Comparison of ENCODE assay signal across 1 cellular context in the genomic region with DNA sequence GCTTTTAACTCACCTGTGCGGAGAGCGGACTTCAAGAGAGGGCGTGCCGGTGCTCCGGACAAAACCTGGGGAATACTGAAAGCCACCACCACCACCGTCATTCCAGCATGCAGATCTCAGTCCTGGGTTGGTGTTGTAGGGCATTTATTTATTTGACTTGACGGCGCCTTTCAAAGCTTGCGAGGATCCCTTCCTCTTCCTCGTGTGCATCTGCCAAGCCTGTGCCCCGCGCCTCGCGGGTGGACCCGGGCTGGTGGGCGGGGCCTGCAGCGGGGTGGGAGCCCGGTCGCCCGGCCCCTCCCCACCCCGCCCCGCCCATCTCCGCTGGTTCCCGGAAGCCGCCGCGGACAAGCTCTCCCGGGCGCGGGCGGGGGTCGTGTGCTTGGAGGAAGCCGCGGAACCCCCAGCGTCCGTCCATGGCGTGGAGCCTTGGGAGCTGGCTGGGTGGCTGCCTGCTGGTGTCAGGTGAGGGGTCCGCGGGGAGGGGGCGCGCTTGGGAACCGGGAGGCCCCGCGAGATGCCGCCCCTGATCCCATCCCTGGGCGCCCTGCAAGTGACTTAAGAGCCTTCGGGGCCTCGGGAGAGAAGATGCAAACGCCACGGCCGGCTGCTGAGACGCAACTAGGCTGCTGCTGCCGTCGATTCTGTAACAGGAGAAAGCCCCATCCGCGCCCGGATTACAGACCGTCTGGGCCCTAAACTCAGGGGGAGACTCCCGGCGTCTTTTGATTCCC.
TF ChIP-seq lines count a peak whose summit lies in the region.

A gene (plus strand): TSS at position 318 of the 734 bp plus-strand sequence. CDS start 99 bp downstream, at position 417.

TF ChIP-seq in Ishikawa, 13 proteins besides CTCF, POLR2A, EP300 and RAD21:
- TF ChIP-seq ZBTB7A (IDR thresholded peaks at IDR 0.05; ENCODE audit: low read depth): peak; percentile 70
- no peak for TF ChIP-seq TEAD4 (IDR thresholded peaks at IDR 0.05)
- no peak for TF ChIP-seq NFIC (IDR thresholded peaks at IDR 0.05)
- no peak for TF ChIP-seq CREB1 (IDR thresholded peaks at IDR 0.05; ENCODE audit: low read depth)
- no peak for TF ChIP-seq FOXM1 (IDR thresholded peaks at IDR 0.05; ENCODE audit: borderline replicate concordance, low read depth)
- TF ChIP-seq EGR1 (IDR thresholded peaks at IDR 0.05): no peak
- TF ChIP-seq, protein P1, sequence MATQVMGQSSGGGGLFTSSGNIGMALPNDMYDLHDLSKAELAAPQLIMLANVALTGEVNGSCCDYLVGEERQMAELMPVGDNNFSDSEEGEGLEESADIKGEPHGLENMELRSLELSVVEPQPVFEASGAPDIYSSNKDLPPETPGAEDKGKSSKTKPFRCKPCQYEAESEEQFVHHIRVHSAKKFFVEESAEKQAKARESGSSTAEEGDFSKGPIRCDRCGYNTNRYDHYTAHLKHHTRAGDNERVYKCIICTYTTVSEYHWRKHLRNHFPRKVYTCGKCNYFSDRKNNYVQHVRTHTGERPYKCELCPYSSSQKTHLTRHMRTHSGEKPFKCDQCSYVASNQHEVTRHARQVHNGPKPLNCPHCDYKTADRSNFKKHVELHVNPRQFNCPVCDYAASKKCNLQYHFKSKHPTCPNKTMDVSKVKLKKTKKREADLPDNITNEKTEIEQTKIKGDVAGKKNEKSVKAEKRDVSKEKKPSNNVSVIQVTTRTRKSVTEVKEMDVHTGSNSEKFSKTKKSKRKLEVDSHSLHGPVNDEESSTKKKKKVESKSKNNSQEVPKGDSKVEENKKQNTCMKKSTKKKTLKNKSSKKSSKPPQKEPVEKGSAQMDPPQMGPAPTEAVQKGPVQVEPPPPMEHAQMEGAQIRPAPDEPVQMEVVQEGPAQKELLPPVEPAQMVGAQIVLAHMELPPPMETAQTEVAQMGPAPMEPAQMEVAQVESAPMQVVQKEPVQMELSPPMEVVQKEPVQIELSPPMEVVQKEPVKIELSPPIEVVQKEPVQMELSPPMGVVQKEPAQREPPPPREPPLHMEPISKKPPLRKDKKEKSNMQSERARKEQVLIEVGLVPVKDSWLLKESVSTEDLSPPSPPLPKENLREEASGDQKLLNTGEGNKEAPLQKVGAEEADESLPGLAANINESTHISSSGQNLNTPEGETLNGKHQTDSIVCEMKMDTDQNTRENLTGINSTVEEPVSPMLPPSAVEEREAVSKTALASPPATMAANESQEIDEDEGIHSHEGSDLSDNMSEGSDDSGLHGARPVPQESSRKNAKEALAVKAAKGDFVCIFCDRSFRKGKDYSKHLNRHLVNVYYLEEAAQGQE (IDR thresholded peaks at IDR 0.05; ENCODE audit: low read depth): no peak
- TF ChIP-seq, protein P2, sequence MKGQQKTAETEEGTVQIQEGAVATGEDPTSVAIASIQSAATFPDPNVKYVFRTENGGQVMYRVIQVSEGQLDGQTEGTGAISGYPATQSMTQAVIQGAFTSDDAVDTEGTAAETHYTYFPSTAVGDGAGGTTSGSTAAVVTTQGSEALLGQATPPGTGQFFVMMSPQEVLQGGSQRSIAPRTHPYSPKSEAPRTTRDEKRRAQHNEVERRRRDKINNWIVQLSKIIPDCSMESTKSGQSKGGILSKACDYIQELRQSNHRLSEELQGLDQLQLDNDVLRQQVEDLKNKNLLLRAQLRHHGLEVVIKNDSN (IDR thresholded peaks at IDR 0.05): no peak
- 0 out of 2 replicates have a peak, but pooled peaks have one; percentile 11 for TF ChIP-seq YY1 (IDR thresholded peaks at IDR 0.05; ENCODE audit: low read depth)
- TF ChIP-seq, protein P3, sequence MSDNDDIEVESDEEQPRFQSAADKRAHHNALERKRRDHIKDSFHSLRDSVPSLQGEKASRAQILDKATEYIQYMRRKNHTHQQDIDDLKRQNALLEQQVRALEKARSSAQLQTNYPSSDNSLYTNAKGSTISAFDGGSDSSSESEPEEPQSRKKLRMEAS (IDR thresholded peaks at IDR 0.05): 0 out of 2 replicates have a peak, but pooled peaks have one; percentile 27
- no peak for TF ChIP-seq TAF1 (IDR thresholded peaks at IDR 0.05; ENCODE audit: low read depth)
- no peak for TF ChIP-seq CEBPB (IDR thresholded peaks at IDR 0.05)
- no peak for TF ChIP-seq TCF12 (IDR thresholded peaks at IDR 0.05; ENCODE audit: low read depth)
